Comparison of ENCODE assay signal across 9 cellular contexts in genomic region chr19:12801466-12802266, GRCh38. TPM values are rescaled to one million over a fixed set of nuclear protein-coding genes. Genes with fewer than 3 reads are reported as not detected.
DNase-seq lines count a peak whose midpoint lies in the region; ATAC-seq and TF ChIP-seq lines count a peak whose summit lies in the region.
"Had no signal": no experiment of that assay in that cellular context is flagged by ENCODE, and none has a peak within 500 bp of the region (broad histone marks: within the 10 kb centered on the region; RNA-seq: fewer than 3 reads in every experiment).

PRDX2 (minus strand) TSS chr19:12801800; CDS start chr19:12801261, 539 bp downstream.
THSD8 (plus strand) TSS chr19:12802069; CDS start chr19:12802072, 3 bp downstream.

- ATAC-seq in SK-N-SH treated with all-trans-retinoic acid at 6 μM for 48 hours (peak; percentile 78), HG03439 (IDR thresholded peaks at IDR 0.05; ENCODE audit: unreplicated experiment) (no peak)
- peak; percentile 57 for ATAC-seq in activated naive CD8-positive, alpha-beta T cell treated with anti-CD3 and anti-CD28 coated beads, Interleukin-2, amount 50 U/mL, for 24 hours

- peak within 1 kb of the TSS; percentile 75 for H3K27ac Mint-ChIP-seq in activated naive CD8-positive, alpha-beta T cell treated with anti-CD3 and anti-CD28 coated beads, Interleukin-2, amount 50 U/mL, for 24 hours

- H3K4me3 Mint-ChIP-seq in activated naive CD8-positive, alpha-beta T cell treated with anti-CD3 and anti-CD28 coated beads, Interleukin-2, amount 50 U/mL, for 24 hours, result peak within 1 kb of the TSS; percentile 85

- intact Hi-C loops in cardiac septum (cut with DNase I), result loop anchor here (5.0 kb wide), 2 partner anchors 36 to 119 kb away; partner anchors contain the start of genes DHPS and MAST1

- H3K27me3 Mint-ChIP-seq in activated naive CD8-positive, alpha-beta T cell treated with anti-CD3 and anti-CD28 coated beads, Interleukin-2, amount 50 U/mL, for 24 hours, result no peaks in the 10 kb centered on the region

- H3K4me2 ChIP-seq in osteoblast (ENCODE audit: insufficient read depth, low read length), result peak within 1 kb of the TSS; percentile 95

- H3K36me3 ChIP-seq in osteoblast (ENCODE audit: insufficient read depth, low read length), result peaks cover 8% of the 10 kb centered on the region

- H3K36me3 Mint-ChIP-seq in activated naive CD8-positive, alpha-beta T cell treated with anti-CD3 and anti-CD28 coated beads, Interleukin-2, amount 50 U/mL, for 24 hours (ENCODE audit: low read depth), result peaks cover 6% of the 10 kb centered on the region

- H3K4me1 ChIP-seq in osteoblast (ENCODE audit: insufficient read depth, low read length), result peaks cover 17% of the 10 kb centered on the region

- H3K9me3 Mint-ChIP-seq in activated naive CD8-positive, alpha-beta T cell treated with anti-CD3 and anti-CD28 coated beads, Interleukin-2, amount 50 U/mL, for 24 hours, result no peaks in the 10 kb centered on the region

- peaks cover 22% of the 10 kb centered on the region for H3K4me1 Mint-ChIP-seq in activated naive CD8-positive, alpha-beta T cell treated with anti-CD3 and anti-CD28 coated beads, Interleukin-2, amount 50 U/mL, for 24 hours

- DNase-seq in M059J (ENCODE audit: low read depth) (peak; percentile 49), cardiac septum (ENCODE audit: low spot score) (peak; percentile 88), osteoblast (ENCODE audit: insufficient read length, low spot score, missing footprints) (peak; percentile 96), GM19238 (ENCODE audit: insufficient read length, low spot score) (no peak)
- peak; percentile 86 for DNase-seq in activated naive CD8-positive, alpha-beta T cell treated with anti-CD3 and anti-CD28 coated beads, Interleukin-2, amount 50 U/mL, for 24 hours

- TF ChIP-seq CTCF in osteoblast (IDR thresholded peaks at IDR 0.05; ENCODE audit: extremely low read depth, low read depth, low read length), result no peak

- no peaks in the 10 kb centered on the region for H3K9me3 ChIP-seq in osteoblast (ENCODE audit: low read depth, low read length)

- H3K27me3 ChIP-seq in osteoblast (ENCODE audit: insufficient read depth, low read length), result no peaks in the 10 kb centered on the region

- peaks cover 13% of the 10 kb centered on the region for H3K79me2 ChIP-seq in osteoblast (ENCODE audit: insufficient read depth, low read length)

- peak within 1 kb of the TSS; percentile 66 for H3K27ac ChIP-seq in osteoblast (ENCODE audit: low read depth, low read length)
- H3K27ac ChIP-seq: epithelial cell of prostate had no signal

- H2AFZ ChIP-seq in osteoblast (ENCODE audit: low read length), result peak within 1 kb of the TSS; percentile 94

- peaks cover 3% of the 10 kb centered on the region for H4K20me1 ChIP-seq in osteoblast (ENCODE audit: insufficient read depth, low read length)

- H3K4me3 ChIP-seq in GM08714 (ENCODE audit: low read length), result peak within 1 kb of the TSS; percentile 69
- H3K4me3 ChIP-seq in osteoblast (ENCODE audit: insufficient read depth, low read length), result peak within 1 kb of the TSS; percentile 94

TF ChIP-seq in SK-N-SH treated with all-trans-retinoic acid at 6 μM for 48 hours, 23 proteins besides CTCF, POLR2A, EP300 and RAD21:
- no peak for TF ChIP-seq ZFP30 (CRISPR knock-in tag; IDR thresholded peaks at IDR 0.05)
- TF ChIP-seq TSHZ2 (CRISPR knock-in tag; IDR thresholded peaks at IDR 0.05), result no peak
- TF ChIP-seq ZNF8 (CRISPR knock-in tag; IDR thresholded peaks at IDR 0.05), result no peak
- TF ChIP-seq OSR1 (CRISPR knock-in tag; IDR thresholded peaks at IDR 0.05), result no peak
- TF ChIP-seq ISL1 (CRISPR knock-in tag; IDR thresholded peaks at IDR 0.05), result no peak
- no peak for TF ChIP-seq CSDC2 (CRISPR knock-in tag; IDR thresholded peaks at IDR 0.05)
- no peak for TF ChIP-seq TOX (CRISPR knock-in tag; IDR thresholded peaks at IDR 0.05; ENCODE audit: borderline replicate concordance)
- TF ChIP-seq ARNTL (CRISPR knock-in tag; IDR thresholded peaks at IDR 0.05; ENCODE audit: borderline replicate concordance, low read depth), result no peak
- TF ChIP-seq ZNF70 (CRISPR knock-in tag; IDR thresholded peaks at IDR 0.05), result no peak
- TF ChIP-seq TCF4 (CRISPR knock-in tag; IDR thresholded peaks at IDR 0.05; ENCODE audit: borderline replicate concordance), result no peak
- no peak for TF ChIP-seq ZFP3 (CRISPR knock-in tag; IDR thresholded peaks at IDR 0.05)
- no peak for TF ChIP-seq GLIS3 (CRISPR knock-in tag; IDR thresholded peaks at IDR 0.05)
- TF ChIP-seq BACH2 (CRISPR knock-in tag; IDR thresholded peaks at IDR 0.05; ENCODE audit: borderline replicate concordance), result no peak
- no peak for TF ChIP-seq ZNF565 (CRISPR knock-in tag; conservative IDR thresholded peaks at IDR 0.05; ENCODE audit: low read depth)
- no peak for TF ChIP-seq CSRNP3 (CRISPR knock-in tag; IDR thresholded peaks at IDR 0.05)
- TF ChIP-seq PATZ1 (CRISPR knock-in tag; IDR thresholded peaks at IDR 0.05; ENCODE audit: borderline replicate concordance), result no peak
- no peak for TF ChIP-seq ESRRG (CRISPR knock-in tag; IDR thresholded peaks at IDR 0.05)
- TF ChIP-seq RARB (CRISPR knock-in tag; IDR thresholded peaks at IDR 0.05), result no peak
- TF ChIP-seq ZC3H10 (CRISPR knock-in tag; IDR thresholded peaks at IDR 0.05), result no peak
- TF ChIP-seq CREB5 (CRISPR knock-in tag; IDR thresholded peaks at IDR 0.05; ENCODE audit: low read depth), result no peak

RNA-seq across cellular contexts. Expression of gene PRDX2, which starts in this region (rescaled TPM):
- 178 and 300 TPM in 2 replicates for total RNA-seq in M059J (2014; rRNA removed; shearing (Covaris generic))
- total RNA-seq in cardiac septum (595 TPM), osteoblast (155 and 156 TPM in 2 replicates)

RNA-seq across cellular contexts. Expression of gene THSD8, which starts in this region (rescaled TPM):
- total RNA-seq in M059J (2014; rRNA removed; shearing (Covaris generic)), result not detected in 2 replicates
- total RNA-seq in cardiac septum, result 0.94 TPM
- total RNA-seq in osteoblast, result 0.29 TPM in 1 of 2 replicates, not detected in the other
